ENCODE assay signal across 8 cellular contexts in the genomic region with DNA sequence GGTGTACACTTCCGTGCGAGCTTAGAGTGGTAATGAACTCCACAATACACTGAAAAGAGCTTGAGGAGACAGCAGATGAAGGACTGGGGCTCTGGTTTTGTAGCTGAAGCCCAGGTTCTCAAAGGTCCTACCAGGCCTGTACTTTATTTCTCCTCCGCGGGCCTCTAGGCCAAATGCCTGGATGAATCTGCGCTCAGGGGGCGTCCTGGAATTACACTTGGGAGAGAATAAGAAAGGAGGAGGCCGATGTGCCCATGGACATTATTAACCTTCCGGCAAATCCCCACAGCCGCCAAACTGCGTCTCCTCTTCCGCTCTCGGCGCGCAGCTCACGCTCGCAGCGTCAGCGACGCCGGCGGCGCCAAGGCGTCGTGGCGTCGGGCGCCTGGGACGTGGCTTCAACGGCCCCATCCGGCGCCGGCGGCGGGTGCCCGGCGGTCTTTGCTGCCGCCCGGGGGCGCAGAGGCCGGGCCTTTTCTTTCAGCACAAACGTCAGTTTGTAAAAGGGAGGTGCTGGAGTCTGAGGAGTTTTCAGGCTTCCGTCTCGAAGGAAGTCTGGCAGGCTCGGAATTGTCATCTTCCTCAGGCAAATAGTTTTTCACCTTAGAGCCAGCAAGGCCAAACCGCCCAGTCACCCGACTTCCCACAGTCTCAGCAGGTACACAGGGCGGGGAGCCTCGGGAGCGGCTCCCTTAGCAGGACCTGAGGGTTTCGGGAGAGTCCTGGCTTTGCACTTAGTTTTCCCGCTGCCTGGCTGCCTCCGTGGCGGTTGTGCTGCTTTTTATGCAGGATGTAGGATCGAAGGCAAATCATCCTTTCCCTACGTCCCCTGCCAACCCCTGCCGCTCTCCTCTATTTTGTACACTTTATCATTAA. TPM values are rescaled to one million over a fixed set of nuclear protein-coding genes. Genes with fewer than 3 reads are reported as not detected.
DNase-seq lines count a peak whose midpoint lies in the region; ATAC-seq and TF ChIP-seq lines count a peak whose summit lies in the region.

A gene (plus strand): TSS at position 401 of the 876 bp plus-strand sequence. CDS start 5,503 bp downstream, outside the sequence.

- POLR2A ChIA-PET in OCI-LY7 (lab: Charles Lee), result interaction anchor here (0.6 to 2.7 kb wide), 13 partner anchors 8 to 608 kb away, joined by 3 to 17 read pairs (median 3); no protein-coding TSS in a partner anchor

- DNase-seq in DMS 273 treated with DMSO at 0.1 percent for 48 hours (lab: John Stamatoyannopoulos, UW) (peak; percentile 47), HuH-7 (ENCODE audit: low spot score) (peak; percentile 65), OCI-LY7 (ENCODE audit: low spot score) (peak; percentile 93), activated T-cell treated with anti-CD3 and anti-CD28 coated beads for 4 hours (peak; percentile 67), erythroblast (lab: John Stamatoyannopoulos, UW) (peak; percentile 91 to 92)
- peak; percentile 84 for DNase-seq in stimulated activated CD8-positive, alpha-beta memory T cell treated with anti-CD3 and anti-CD28 coated beads, Interleukin-4, amount 100 ng/mL, for 48 hours

- CTCF ChIA-PET in OCI-LY7 (lab: Charles Lee; ENCODE audit: unreplicated experiment), result interaction anchor here (0.5 kb wide), 1 partner anchor 203 kb away, joined by 3 read pairs; no protein-coding TSS in a partner anchor

- H3K79me2 ChIP-seq in OCI-LY7 (ENCODE audit: insufficient read depth, low read depth, low read length), result peaks cover 5% of the 10 kb centered on the region; the same call in 1 of the 2 replicates

- peak; percentile 72 for TF ChIP-seq CTCF in OCI-LY7 (conservative IDR thresholded peaks at IDR 0.05; ENCODE audit: low read length)

- peak within 1 kb of the TSS; percentile 97 for H2AFZ ChIP-seq in OCI-LY7 (ENCODE audit: low read length)

- peak; percentile 94 for TF ChIP-seq POLR2A in erythroblast (IDR thresholded peaks at IDR 0.05; ENCODE audit: low read length)

- peak; percentile 98 for ATAC-seq in GM21515 (IDR thresholded peaks at IDR 0.05; ENCODE audit: unreplicated experiment)

- peak within 1 kb of the TSS; percentile 98 to 99 for H3K9ac ChIP-seq in mucosa of rectum (ENCODE audit: low read depth in 1 of 2, low read length in 2 of 2)

- intact Hi-C loops in OCI-LY7 (cut with micrococcal nuclease; ENCODE audit: unreplicated experiment), result loop anchor here (1.0 to 5.0 kb wide), 5 partner anchors 68 to 561 kb away; a partner anchor contains a TSS

- H3K27ac ChIP-seq in OCI-LY7 (ENCODE audit: low read depth, low read length, poor library complexity, severe bottlenecking) (peak within 1 kb of the TSS; percentile 66), mucosa of rectum (ENCODE audit: low read depth in 2 of 2, low read length in 2 of 2) (peak within 1 kb of the TSS; percentile 97)

- no peaks in the 10 kb centered on the region for H3K27me3 ChIP-seq in mucosa of rectum (ENCODE audit: control insufficient read depth in 2 of 2, insufficient read depth in 2 of 2, low read length in 2 of 2)

- H4K20me1 ChIP-seq in OCI-LY7 (ENCODE audit: insufficient read depth, low read length), result no peaks in the 10 kb centered on the region

- H3K4me2 ChIP-seq in OCI-LY7 (ENCODE audit: low read length), result peak within 1 kb of the TSS; percentile 75

- H3K4me1 ChIP-seq in OCI-LY7 (ENCODE audit: insufficient read depth, low read length, poor library complexity, severe bottlenecking), result peaks cover 8% of the 10 kb centered on the region
- H3K4me1 ChIP-seq in mucosa of rectum (ENCODE audit: control insufficient read depth in 2 of 2, insufficient read depth in 2 of 2, low read length in 2 of 2), result peaks cover 2 to 3% of the 10 kb centered on the region in 2 donors

- no peaks in the 10 kb centered on the region for H3K9me2 ChIP-seq in OCI-LY7 (ENCODE audit: insufficient read depth, low read length)

- H3K4me3 ChIP-seq in OCI-LY7 (ENCODE audit: low read depth, low read length, poor library complexity, severe bottlenecking) (peak within 1 kb of the TSS; percentile 79), mucosa of rectum (ENCODE audit: low read length in 2 of 2) (peak within 1 kb of the TSS; percentile 80 to 95)

- H3K9me3 ChIP-seq in OCI-LY7 (ENCODE audit: low read length) (0 out of 2 replicates have a peak, but pooled peaks cover 8% of the 10 kb centered on the region), mucosa of rectum (ENCODE audit: control insufficient read depth in 2 of 2, low read length in 2 of 2) (no peaks in the 10 kb centered on the region)

- TSS peak; percentile 82 for BruUV-seq in OCI-LY7 (replicated peaks; lab: Mats Ljungman, UMichigan)

- H3K36me3 ChIP-seq in OCI-LY7 (ENCODE audit: insufficient read depth, low read length) (no peaks in the 10 kb centered on the region), mucosa of rectum (ENCODE audit: control insufficient read depth in 2 of 2, insufficient read depth in 2 of 2, low read length in 2 of 2) (no peaks in the 10 kb centered on the region)

RNA-seq across cellular contexts. Expression of the gene that starts here (rescaled TPM):
- 9.8 and 10.9 TPM in 2 replicates for total RNA-seq in OCI-LY7 (2014; rRNA removed; shearing (Covaris generic))
- 11.9 and 12.3 TPM in 2 replicates for total RNA-seq in OCI-LY7 (2022)

Comparison
In these comparisons a context has a peak if more than half of its experiments do, and no peak if none do; other contexts are left out.
1. Peak in every context shown above with its lines: DNase-seq, ATAC-seq, H3K4me3 ChIP-seq and H3K27ac ChIP-seq.